Comparison of ENCODE assay signal across 25 cellular contexts in genomic region chr3:39501059-39501458, GRCh38. TPM values are rescaled to one million over a fixed set of nuclear protein-coding genes. Genes with fewer than 3 reads are reported as not detected.
"Had no signal": no experiment of that assay in that cellular context is flagged by ENCODE, and none has a peak within 500 bp of the region (broad histone marks: within the 10 kb centered on the region; RNA-seq: fewer than 3 reads in every experiment).

No MANE protein-coding gene starts in this region.

- H3K4me3 ChIP-seq: colonic mucosa, esophagus squamous epithelium, gastrocnemius medialis, heart right ventricle, left lung, lower lobe of right lung had no signal

- H3K36me3 ChIP-seq: colonic mucosa, esophagus squamous epithelium, gastrocnemius medialis, heart right ventricle, left lung, lower lobe of right lung had no signal

- DNase-seq: colonic mucosa; cortex of kidney; effector CD4-positive, alpha-beta T cell; effector memory CD4-positive, alpha-beta T cell; erythroblast; esophagus squamous epithelium; foreskin fibroblast; foreskin melanocyte; gastrocnemius medialis; glutamatergic neuron; head of caudate nucleus; heart right ventricle; hippocampal formation; left cardiac atrium; left lung; left ventricle myocardium superior; lower lobe of right lung; mesenchymal stem cell; midbrain had no signal

- H3K4me1 ChIP-seq: colonic mucosa, gastrocnemius medialis, left lung had no signal

- H3K27me3 ChIP-seq: colonic mucosa had no signal

- H3K27ac Mint-ChIP-seq: dendritic cell treated with granulocyte-macrophage colony-stimulating factor and Interleukin-4, amounts not matched to agents 40 ng/mL and 50 ng/mL, for 4 days had no signal

- FAIRE-seq: islet of Langerhans, keratinocyte had no signal

- H3K9me3 ChIP-seq: colonic mucosa, esophagus squamous epithelium, gastrocnemius medialis, left lung, lower lobe of right lung had no signal

- H3K9me3 Mint-ChIP-seq: dendritic cell treated with granulocyte-macrophage colony-stimulating factor and Interleukin-4, amounts not matched to agents 40 ng/mL and 50 ng/mL, for 4 days had no signal

- H3K4me3 Mint-ChIP-seq: dendritic cell treated with granulocyte-macrophage colony-stimulating factor and Interleukin-4, amounts not matched to agents 40 ng/mL and 50 ng/mL, for 4 days had no signal

- ATAC-seq: esophagus mucosa, gastrocnemius medialis, heart right ventricle, left cardiac atrium, left lung, left ventricle myocardium superior, lower lobe of right lung had no signal

- H3K27ac ChIP-seq: colonic mucosa, epithelial cell of prostate, esophagus squamous epithelium, gastrocnemius medialis, heart right ventricle, left lung, lower lobe of right lung had no signal

RNA-seq across cellular contexts. Expression of gene MOBP, which starts 33.6 kb away (rescaled TPM):
- total RNA-seq: esophagus mucosa, esophagus squamous epithelium, gastrocnemius medialis, left ventricle myocardium superior, lung microvascular endothelial cell had no signal
- polyA plus RNA-seq: keratinocyte had no signal
